In genomic region chr15:44370830-44371229, GRCh38 we compare ENCODE assay signal across 3 cellular contexts.
TF ChIP-seq lines count a peak whose summit lies in the region.

No MANE protein-coding gene starts in this region.

TF ChIP-seq in GM12891, 5 proteins besides CTCF, POLR2A, EP300 and RAD21 (continued from another document):
- TF ChIP-seq PAX5 (IDR thresholded peaks at IDR 0.05; ENCODE audit: insufficient read depth, low read length, severe bottlenecking), result no peak
- TF ChIP-seq TAF1 (IDR thresholded peaks at IDR 0.05; ENCODE audit: low read depth, low read length), result no peak
- TF ChIP-seq POU2F2 (IDR thresholded peaks at IDR 0.05; ENCODE audit: low read depth, low read length), result no peak
- TF ChIP-seq SPI1 (IDR thresholded peaks at IDR 0.05; ENCODE audit: low read depth, low read length), result no peak
TF ChIP-seq in GM12891: peak in this region for 0.

TF ChIP-seq in IMR-90, 13 proteins besides CTCF, POLR2A, EP300 and RAD21 (continued from another document):
- no peak for TF ChIP-seq RFX5 (IDR thresholded peaks at IDR 0.05; ENCODE audit: low read depth, low read length)
- no peak for TF ChIP-seq BHLHE40 (IDR thresholded peaks at IDR 0.05; ENCODE audit: low read depth, low read length)

TF ChIP-seq in WTC11, 78 proteins besides CTCF, POLR2A, EP300 and RAD21 (continued from another document):
- TF ChIP-seq CREM (CRISPR knock-in tag; IDR thresholded peaks at IDR 0.05) (no peak), ELF4 (CRISPR knock-in tag; IDR thresholded peaks at IDR 0.05; ENCODE audit: low read depth) (no peak), NFATC4 (CRISPR knock-in tag; IDR thresholded peaks at IDR 0.05) (no peak), TP53 (CRISPR knock-in tag; IDR thresholded peaks at IDR 0.05) (no peak), PRRX2 (CRISPR knock-in tag; IDR thresholded peaks at IDR 0.05) (no peak), JUN (CRISPR knock-in tag; IDR thresholded peaks at IDR 0.05) (no peak), TEAD4 (CRISPR knock-in tag; IDR thresholded peaks at IDR 0.05) (no peak), EMX1 (CRISPR knock-in tag; IDR thresholded peaks at IDR 0.05) (no peak), MLX (CRISPR knock-in tag; IDR thresholded peaks at IDR 0.05) (no peak), E2F5 (CRISPR knock-in tag; IDR thresholded peaks at IDR 0.05) (no peak)
